Comparison of ENCODE assay signal across 1 cellular context in genomic region chr17:59839646-59840328, GRCh38.
TF ChIP-seq lines count a peak whose summit lies in the region.

No MANE protein-coding gene starts in this region.

TF ChIP-seq in HepG2, 621 proteins besides CTCF, POLR2A, EP300 and RAD21 (continued from another document and continues in another):
- TF ChIP-seq MXI1 (IDR thresholded peaks at IDR 0.05; ENCODE audit: borderline replicate concordance, low read depth, low read length) (no peak), IRF2 (CRISPR knock-in tag; IDR thresholded peaks at IDR 0.05) (0 out of 2 replicates have a peak, but pooled peaks have one; percentile 33), MYPOP (CRISPR knock-in tag; IDR thresholded peaks at IDR 0.05) (0 out of 2 replicates have a peak, but pooled peaks have one; percentile 7), KLF6 (CRISPR knock-in tag; IDR thresholded peaks at IDR 0.05) (0 out of 2 replicates have a peak, but pooled peaks have one; percentile 17), GATAD1 (CRISPR knock-in tag; IDR thresholded peaks at IDR 0.05) (no peak), PITX1 (CRISPR knock-in tag; IDR thresholded peaks at IDR 0.05) (no peak), ZNF790 (CRISPR knock-in tag; IDR thresholded peaks at IDR 0.05; ENCODE audit: borderline replicate concordance) (no peak), ZSCAN9 (CRISPR knock-in tag; IDR thresholded peaks at IDR 0.05; ENCODE audit: borderline replicate concordance) (0 out of 2 replicates have a peak, but pooled peaks have one; percentile 12), ELF3 (CRISPR knock-in tag; IDR thresholded peaks at IDR 0.05) (peak; percentile 27; the same call in 1 of the 2 replicates), ZZZ3 (CRISPR knock-in tag; IDR thresholded peaks at IDR 0.05; ENCODE audit: borderline replicate concordance) (no peak), ZNF672 (CRISPR knock-in tag; IDR thresholded peaks at IDR 0.05) (no peak), ZNF710 (CRISPR knock-in tag; IDR thresholded peaks at IDR 0.05; ENCODE audit: borderline replicate concordance) (no peak), THAP7 (CRISPR knock-in tag; IDR thresholded peaks at IDR 0.05) (no peak), CCDC6 (CRISPR knock-in tag; IDR thresholded peaks at IDR 0.05) (no peak), RBM22 (optimal IDR thresholded peaks at IDR 0.05; ENCODE audit: low read length) (peak; percentile 98), TCF7 (IDR thresholded peaks at IDR 0.05; ENCODE audit: low read depth) (no peak), ZNF704 (CRISPR knock-in tag; IDR thresholded peaks at IDR 0.05; ENCODE audit: borderline replicate concordance) (no peak; the same call in 1 of the 2 replicates), POLR2AphosphoS2 (IDR thresholded peaks at IDR 0.05; ENCODE audit: low read depth, low read length) (peak; percentile 25; the same call in 1 of the 2 replicates), NR2F1 (CRISPR knock-in tag; IDR thresholded peaks at IDR 0.05) (no peak), RELA (CRISPR knock-in tag; IDR thresholded peaks at IDR 0.05) (no peak), ZBTB25 (CRISPR knock-in tag; IDR thresholded peaks at IDR 0.05) (peak; percentile 1; the same call in 1 of the 2 replicates), NKX3-1 (CRISPR knock-in tag; IDR thresholded peaks at IDR 0.05) (no peak; the same call in 1 of the 2 replicates), KDM5A (IDR thresholded peaks at IDR 0.05; ENCODE audit: borderline replicate concordance, low read length) (no peak; the same call in none of the 2 replicates), MLXIP (CRISPR knock-in tag; IDR thresholded peaks at IDR 0.05; ENCODE audit: borderline replicate concordance) (0 out of 2 replicates have a peak, but pooled peaks have one; percentile 4), ZNF331 (CRISPR knock-in tag; IDR thresholded peaks at IDR 0.05) (no peak), LRRFIP1 (CRISPR knock-in tag; conservative IDR thresholded peaks at IDR 0.05) (no peak), AGO2 (optimal IDR thresholded peaks at IDR 0.05; ENCODE audit: low read depth, low read length) (peak; percentile 44), ZNF713 (CRISPR knock-in tag; IDR thresholded peaks at IDR 0.05) (no peak), ZNF709 (CRISPR knock-in tag; IDR thresholded peaks at IDR 0.05) (no peak), ZFX (CRISPR knock-in tag; IDR thresholded peaks at IDR 0.05; ENCODE audit: low read depth) (0 out of 2 replicates have a peak, but pooled peaks have one; percentile 13), IRF1 (CRISPR knock-in tag; IDR thresholded peaks at IDR 0.05; ENCODE audit: low read depth) (no peak), POLR2AphosphoS5 (IDR thresholded peaks at IDR 0.05; ENCODE audit: low read depth, low read length) (peak; percentile 40; the same call in 1 of the 2 replicates), ZNF546 (CRISPR knock-in tag; conservative IDR thresholded peaks at IDR 0.05) (no peak), AFF4 (CRISPR knock-in tag; IDR thresholded peaks at IDR 0.05) (peak; percentile 89), MIER3 (CRISPR knock-in tag; IDR thresholded peaks at IDR 0.05; ENCODE audit: borderline replicate concordance) (no peak), PHF8 (CRISPR knock-in tag; IDR thresholded peaks at IDR 0.05) (peak; percentile 1; the same call in 1 of the 2 replicates), KLF16 (CRISPR knock-in tag; IDR thresholded peaks at IDR 0.05) (peak in 1 of 2 experiments; percentile 16; a peak in 1 of 4 replicates), RBM39 (IDR thresholded peaks at IDR 0.05; ENCODE audit: low read depth, low read length, poor library complexity, severe bottlenecking) (peak; percentile 27), TEAD3 (CRISPR knock-in tag; optimal IDR thresholded peaks at IDR 0.05; ENCODE audit: borderline replicate concordance) (peak; percentile 46), SRSF4 (IDR thresholded peaks at IDR 0.05; ENCODE audit: low read depth, low read length, poor library complexity, severe bottlenecking) (peak; percentile 69), MEF2D (CRISPR knock-in tag; IDR thresholded peaks at IDR 0.05) (peak; percentile 24; the same call in 1 of the 2 replicates), ZNF12 (CRISPR knock-in tag; IDR thresholded peaks at IDR 0.05) (peak; percentile 1; the same call in 1 of the 2 replicates), ARHGAP35 (CRISPR knock-in tag; IDR thresholded peaks at IDR 0.05; ENCODE audit: borderline replicate concordance) (no peak), NCOA1 (CRISPR knock-in tag; IDR thresholded peaks at IDR 0.05) (0 out of 2 replicates have a peak, but pooled peaks have one; percentile 34), ZNF513 (CRISPR knock-in tag; conservative IDR thresholded peaks at IDR 0.05) (no peak), CREB1 (IDR thresholded peaks at IDR 0.05) (no peak), CREB1 (CRISPR knock-in tag; IDR thresholded peaks at IDR 0.05) (no peak), RFXANK (CRISPR knock-in tag; IDR thresholded peaks at IDR 0.05) (no peak), ZNF20 (CRISPR knock-in tag; IDR thresholded peaks at IDR 0.05) (no peak)
